In genomic region chr15:85475317-85475701, GRCh38 we compare ENCODE assay signal across 9 cellular contexts.
DNase-seq lines count a peak whose midpoint lies in the region; ATAC-seq, FAIRE-seq and TF ChIP-seq lines count a peak whose summit lies in the region.
"Had no signal": no experiment of that assay in that cellular context is flagged by ENCODE, and none has a peak within 500 bp of the region (broad histone marks: within the 10 kb centered on the region; RNA-seq: fewer than 3 reads in every experiment).

No MANE protein-coding gene starts in this region.

- H3K79me2 ChIP-seq in Loucy (ENCODE audit: insufficient read depth, low read length) = peaks cover 8% of the 10 kb centered on the region; the same call in 1 of the 2 replicates

- no peaks in the 10 kb centered on the region for H3F3A ChIP-seq in Loucy (ENCODE audit: low read depth)

- peaks cover 41% of the 10 kb centered on the region for H3K4me1 ChIP-seq in Loucy (ENCODE audit: insufficient read depth, low read length, poor library complexity, severe bottlenecking)

- FAIRE-seq in GM12892 (lab: Jason Lieb, UNC) = peak; percentile 78
- no peak for FAIRE-seq in urothelium cell line (lab: Jason Lieb, UNC)

- peak; percentile 74 for ATAC-seq in GM21619 (IDR thresholded peaks at IDR 0.05; ENCODE audit: unreplicated experiment)
- ATAC-seq: right cardiac atrium had no signal

- no peaks in the 10 kb centered on the region for H3K36me3 ChIP-seq in Loucy (ENCODE audit: insufficient read depth, low read length)

- H4K20me1 ChIP-seq in Loucy (ENCODE audit: insufficient read depth, low read length, poor library complexity, severe bottlenecking) = peaks cover 3% of the 10 kb centered on the region

- TF ChIP-seq POLR2A in GM12892 (IDR thresholded peaks at IDR 0.05; ENCODE audit: low read depth, low read length) = no peak

- H3K27me3 ChIP-seq in Loucy (ENCODE audit: insufficient read depth, low read length, poor library complexity, severe bottlenecking) = no peaks in the 10 kb centered on the region

- H2AFZ ChIP-seq in Loucy (ENCODE audit: low read length) = no peak overlapping the region

- no peaks in the 10 kb centered on the region for H3K9me2 ChIP-seq in Loucy (replicated peaks; ENCODE audit: low read depth, low read length)

- peak overlapping the region; percentile 32 for H3K4me2 ChIP-seq in Loucy (ENCODE audit: low read depth, low read length, poor library complexity, severe bottlenecking)

- no peaks in the 10 kb centered on the region for H3K9me3 ChIP-seq in Loucy (ENCODE audit: insufficient read depth, low read depth, low read length)

- DNase-seq in GM12892 (ENCODE audit: insufficient read length) = no peak
- peak; percentile 10 for DNase-seq in fibroblast of gingiva (ENCODE audit: low read depth)
- no peak for DNase-seq in activated CD4-positive, alpha-beta T cell treated with anti-CD3 and anti-CD28 coated beads, Interleukin-2, amount 50 U/mL, for 48 hours
- no peak for DNase-seq in urothelium cell line (ENCODE audit: low spot score)
- DNase-seq in NCI-H1048 (lab: John Stamatoyannopoulos, UW) = no peak
- no peak for DNase-seq in stimulated activated naive CD4-positive, alpha-beta T cell treated with Interleukin-2 at 50 U/mL for 16 hours (lab: John Stamatoyannopoulos, UW)
- DNase-seq: right cardiac atrium had no signal

- H3K4me3 ChIP-seq in Loucy (ENCODE audit: low read length, poor library complexity, severe bottlenecking) = no peak overlapping the region

- no peak for TF ChIP-seq CTCF in Loucy (conservative IDR thresholded peaks at IDR 0.05; ENCODE audit: low read length)

- H3K9ac ChIP-seq in Loucy (ENCODE audit: low read depth, low read length, poor library complexity, severe bottlenecking) = no peak overlapping the region
